8 cellular contexts compared by ENCODE assay signal in the genomic region with DNA sequence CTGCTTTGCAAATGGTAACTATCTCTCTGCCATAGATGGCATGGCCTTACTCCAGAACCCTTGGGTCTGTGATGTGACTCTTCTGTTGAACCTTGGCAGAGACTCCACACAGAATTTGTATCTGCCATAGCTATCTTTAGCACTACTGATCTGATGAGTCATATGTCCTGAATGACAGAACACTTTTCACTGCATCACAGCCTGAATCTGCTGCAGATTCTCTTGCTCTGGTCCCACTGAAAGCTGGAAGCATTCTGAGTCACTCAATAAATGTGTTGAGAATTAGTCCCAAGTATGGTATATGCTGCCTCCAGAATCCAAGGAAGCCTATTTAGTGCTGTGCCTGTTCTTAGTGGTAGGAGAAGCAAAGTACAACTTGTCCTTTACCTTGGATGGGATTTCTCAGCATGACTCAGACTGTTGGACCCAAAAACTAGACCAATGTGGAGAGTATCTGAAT. TPM values are rescaled to one million over a fixed set of nuclear protein-coding genes. Genes with fewer than 3 reads are reported as not detected.
A peak's percentile ranks its signal among the peaks of the same experiment; 100 is the strongest.
DNase-seq lines count a peak whose midpoint lies in the region; ATAC-seq and TF ChIP-seq lines count a peak whose summit lies in the region.

No MANE protein-coding gene starts in this region.

- no peak overlapping the region for H3K4me3 ChIP-seq in AG10803 (ENCODE audit: low read length)

- peak; percentile 81 for ATAC-seq in GM21423 (IDR thresholded peaks at IDR 0.05; ENCODE audit: unreplicated experiment)
- ATAC-seq in omental fat pad (ENCODE audit: low FRiP score) = no peak

- DNase-seq in AG10803 (ENCODE audit: low read depth) (peak; percentile 87), M059J (ENCODE audit: low read depth) (peak; percentile 96), foreskin melanocyte (peak; percentile 64), omental fat pad (ENCODE audit: low spot score) (no peak), AML-193 (lab: John Stamatoyannopoulos, UW) (no peak), NCI-H1092 treated with DMSO at 0.1 percent for 48 hours (lab: John Stamatoyannopoulos, UW) (no peak), retina (no peak)

- peak; percentile 26 for TF ChIP-seq CTCF in AG10803 (conservative IDR thresholded peaks at IDR 0.05; ENCODE audit: low read length)
- no peak for TF ChIP-seq CTCF in omental fat pad (IDR thresholded peaks at IDR 0.05)

RNA-seq across cellular contexts. Expression of a gene that starts 39.5 kb away (rescaled TPM):
- total RNA-seq in M059J (2014; rRNA removed; shearing (Covaris generic)) = 32.4 and 40.0 TPM in 2 replicates
- 1 to 10 TPM in 1 of 4 donors, not detected in 3; 3.8 TPM for total RNA-seq in omental fat pad

Comparison
In these comparisons a context has a peak if more than half of its experiments do, and no peak if none do; other contexts are left out.
1. DNase-seq: peak in AG10803 (single experiment), M059J (single experiment) and foreskin melanocyte (single experiment); none in omental fat pad (single experiment), AML-193 (0 of 2), NCI-H1092 treated with DMSO at 0.1 percent for 48 hours (single experiment) and retina (single experiment).